ENCODE assay signal across 1 cellular context in genomic region chr2:234679766-234680687, GRCh38.
TF ChIP-seq lines count a peak whose summit lies in the region.

No MANE protein-coding gene starts in this region.

TF ChIP-seq in HepG2, 621 proteins besides CTCF, POLR2A, EP300 and RAD21 (continued from another document and continues in another):
- TF ChIP-seq, protein P1, sequence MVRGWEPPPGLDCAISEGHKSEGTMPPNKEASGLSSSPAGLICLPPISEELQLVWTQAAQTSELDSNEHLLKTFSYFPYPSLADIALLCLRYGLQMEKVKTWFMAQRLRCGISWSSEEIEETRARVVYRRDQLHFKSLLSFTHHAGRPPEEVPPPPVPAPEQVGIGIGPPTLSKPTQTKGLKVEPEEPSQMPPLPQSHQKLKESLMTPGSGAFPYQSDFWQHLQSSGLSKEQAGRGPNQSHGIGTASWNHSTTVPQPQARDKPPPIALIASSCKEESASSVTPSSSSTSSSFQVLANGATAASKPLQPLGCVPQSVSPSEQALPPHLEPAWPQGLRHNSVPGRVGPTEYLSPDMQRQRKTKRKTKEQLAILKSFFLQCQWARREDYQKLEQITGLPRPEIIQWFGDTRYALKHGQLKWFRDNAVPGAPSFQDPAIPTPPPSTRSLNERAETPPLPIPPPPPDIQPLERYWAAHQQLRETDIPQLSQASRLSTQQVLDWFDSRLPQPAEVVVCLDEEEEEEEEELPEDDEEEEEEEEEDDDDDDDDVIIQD (CRISPR knock-in tag; IDR thresholded peaks at IDR 0.05; ENCODE audit: low read depth), result peak; percentile 96
- TF ChIP-seq, protein P2, sequence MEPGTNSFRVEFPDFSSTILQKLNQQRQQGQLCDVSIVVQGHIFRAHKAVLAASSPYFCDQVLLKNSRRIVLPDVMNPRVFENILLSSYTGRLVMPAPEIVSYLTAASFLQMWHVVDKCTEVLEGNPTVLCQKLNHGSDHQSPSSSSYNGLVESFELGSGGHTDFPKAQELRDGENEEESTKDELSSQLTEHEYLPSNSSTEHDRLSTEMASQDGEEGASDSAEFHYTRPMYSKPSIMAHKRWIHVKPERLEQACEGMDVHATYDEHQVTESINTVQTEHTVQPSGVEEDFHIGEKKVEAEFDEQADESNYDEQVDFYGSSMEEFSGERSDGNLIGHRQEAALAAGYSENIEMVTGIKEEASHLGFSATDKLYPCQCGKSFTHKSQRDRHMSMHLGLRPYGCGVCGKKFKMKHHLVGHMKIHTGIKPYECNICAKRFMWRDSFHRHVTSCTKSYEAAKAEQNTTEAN (CRISPR knock-in tag; conservative IDR thresholded peaks at IDR 0.05), result peak; percentile 91
- TF ChIP-seq, protein P3, sequence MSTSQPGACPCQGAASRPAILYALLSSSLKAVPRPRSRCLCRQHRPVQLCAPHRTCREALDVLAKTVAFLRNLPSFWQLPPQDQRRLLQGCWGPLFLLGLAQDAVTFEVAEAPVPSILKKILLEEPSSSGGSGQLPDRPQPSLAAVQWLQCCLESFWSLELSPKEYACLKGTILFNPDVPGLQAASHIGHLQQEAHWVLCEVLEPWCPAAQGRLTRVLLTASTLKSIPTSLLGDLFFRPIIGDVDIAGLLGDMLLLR (CRISPR knock-in tag; IDR thresholded peaks at IDR 0.05), result no peak
- no peak for TF ChIP-seq ZNF780A (CRISPR knock-in tag; IDR thresholded peaks at IDR 0.05)
- TF ChIP-seq KMT2B (CRISPR knock-in tag; IDR thresholded peaks at IDR 0.05), result peak; percentile 57; the same call in 1 of the 2 replicates
- peak; percentile 91; the same call in 1 of the 2 replicates for TF ChIP-seq CBX5 (CRISPR knock-in tag; IDR thresholded peaks at IDR 0.05; ENCODE audit: borderline replicate concordance)
- no peak for TF ChIP-seq ZNF282 (IDR thresholded peaks at IDR 0.05; ENCODE audit: partially characterized antibody)
- no peak; the same call in 1 of the 2 replicates for TF ChIP-seq ZNF646 (CRISPR knock-in tag; IDR thresholded peaks at IDR 0.05)
- TF ChIP-seq DBP (CRISPR knock-in tag; IDR thresholded peaks at IDR 0.05; ENCODE audit: not compliant biosample characterization), result peak; percentile 66
- TF ChIP-seq, protein P4, sequence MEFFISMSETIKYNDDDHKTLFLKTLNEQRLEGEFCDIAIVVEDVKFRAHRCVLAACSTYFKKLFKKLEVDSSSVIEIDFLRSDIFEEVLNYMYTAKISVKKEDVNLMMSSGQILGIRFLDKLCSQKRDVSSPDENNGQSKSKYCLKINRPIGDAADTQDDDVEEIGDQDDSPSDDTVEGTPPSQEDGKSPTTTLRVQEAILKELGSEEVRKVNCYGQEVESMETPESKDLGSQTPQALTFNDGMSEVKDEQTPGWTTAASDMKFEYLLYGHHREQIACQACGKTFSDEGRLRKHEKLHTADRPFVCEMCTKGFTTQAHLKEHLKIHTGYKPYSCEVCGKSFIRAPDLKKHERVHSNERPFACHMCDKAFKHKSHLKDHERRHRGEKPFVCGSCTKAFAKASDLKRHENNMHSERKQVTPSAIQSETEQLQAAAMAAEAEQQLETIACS (CRISPR knock-in tag; IDR thresholded peaks at IDR 0.05), result no peak
- peak; percentile 93 for TF ChIP-seq ZMYM3 (CRISPR knock-in tag; IDR thresholded peaks at IDR 0.05)
- peak; percentile 90 for TF ChIP-seq NR2F6 (IDR thresholded peaks at IDR 0.05)
- peak; percentile 97 for TF ChIP-seq NR2F6 (CRISPR knock-in tag; IDR thresholded peaks at IDR 0.05)
- peak; percentile 83; the same call in 1 of the 2 replicates for TF ChIP-seq ZNF280D (CRISPR knock-in tag; IDR thresholded peaks at IDR 0.05)
- TF ChIP-seq NCOA2 (CRISPR knock-in tag; IDR thresholded peaks at IDR 0.05), result peak; percentile 96
- peak; percentile 95 for TF ChIP-seq ETV5 (CRISPR knock-in tag; IDR thresholded peaks at IDR 0.05; ENCODE audit: borderline replicate concordance)
- peak; percentile 92 for TF ChIP-seq CBFB (CRISPR knock-in tag; IDR thresholded peaks at IDR 0.05)
- peak; percentile 26; the same call in 1 of the 2 replicates for TF ChIP-seq ATF1 (CRISPR knock-in tag; IDR thresholded peaks at IDR 0.05)
- no peak for TF ChIP-seq ZNF432 (CRISPR knock-in tag; IDR thresholded peaks at IDR 0.05; ENCODE audit: borderline replicate concordance)
- TF ChIP-seq KDM2A (CRISPR knock-in tag; IDR thresholded peaks at IDR 0.05; ENCODE audit: borderline replicate concordance, low read depth), result peak; percentile 79
- TF ChIP-seq BCL6 (CRISPR knock-in tag; IDR thresholded peaks at IDR 0.05), result peak; percentile 94
- peak; percentile 46; the same call in 1 of the 2 replicates for TF ChIP-seq TSC22D2 (CRISPR knock-in tag; IDR thresholded peaks at IDR 0.05; ENCODE audit: borderline replicate concordance)
- TF ChIP-seq, protein P5, sequence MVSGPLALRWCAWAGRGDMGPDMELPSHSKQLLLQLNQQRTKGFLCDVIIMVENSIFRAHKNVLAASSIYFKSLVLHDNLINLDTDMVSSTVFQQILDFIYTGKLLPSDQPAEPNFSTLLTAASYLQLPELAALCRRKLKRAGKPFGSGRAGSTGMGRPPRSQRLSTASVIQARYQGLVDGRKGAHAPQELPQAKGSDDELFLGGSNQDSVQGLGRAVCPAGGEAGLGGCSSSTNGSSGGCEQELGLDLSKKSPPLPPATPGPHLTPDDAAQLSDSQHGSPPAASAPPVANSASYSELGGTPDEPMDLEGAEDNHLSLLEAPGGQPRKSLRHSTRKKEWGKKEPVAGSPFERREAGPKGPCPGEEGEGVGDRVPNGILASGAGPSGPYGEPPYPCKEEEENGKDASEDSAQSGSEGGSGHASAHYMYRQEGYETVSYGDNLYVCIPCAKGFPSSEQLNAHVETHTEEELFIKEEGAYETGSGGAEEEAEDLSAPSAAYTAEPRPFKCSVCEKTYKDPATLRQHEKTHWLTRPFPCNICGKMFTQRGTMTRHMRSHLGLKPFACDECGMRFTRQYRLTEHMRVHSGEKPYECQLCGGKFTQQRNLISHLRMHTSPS (CRISPR knock-in tag; IDR thresholded peaks at IDR 0.05; ENCODE audit: low read depth), result peak; percentile 66
- no peak for TF ChIP-seq ZBTB40 (IDR thresholded peaks at IDR 0.05)
- peak; percentile 73; the same call in 1 of the 2 replicates for TF ChIP-seq ZBTB40 (CRISPR knock-in tag; IDR thresholded peaks at IDR 0.05)
